1 cellular context compared by ENCODE assay signal in genomic region chr12:27754795-27755194, GRCh38.
TF ChIP-seq lines count a peak whose summit lies in the region.

No MANE protein-coding gene starts in this region.

TF ChIP-seq in H1, 55 proteins besides CTCF, POLR2A, EP300 and RAD21:
- no peak for TF ChIP-seq TBP (IDR thresholded peaks at IDR 0.05; ENCODE audit: low read depth, low read length)
- no peak for TF ChIP-seq CTBP2 (IDR thresholded peaks at IDR 0.05; ENCODE audit: borderline replicate concordance, insufficient read depth, insufficient read length, low read length)
- no peak for TF ChIP-seq KDM4A (IDR thresholded peaks at IDR 0.05; ENCODE audit: low read depth, low read length, severe bottlenecking)
- no peak for TF ChIP-seq RNF2 (IDR thresholded peaks at IDR 0.05; ENCODE audit: borderline replicate concordance, low read depth, low read length, missing control alignments, poor library complexity, severe bottlenecking)
- TF ChIP-seq MAX (IDR thresholded peaks at IDR 0.05): no peak
